Comparison of ENCODE assay signal across 8 cellular contexts in the genomic region with DNA sequence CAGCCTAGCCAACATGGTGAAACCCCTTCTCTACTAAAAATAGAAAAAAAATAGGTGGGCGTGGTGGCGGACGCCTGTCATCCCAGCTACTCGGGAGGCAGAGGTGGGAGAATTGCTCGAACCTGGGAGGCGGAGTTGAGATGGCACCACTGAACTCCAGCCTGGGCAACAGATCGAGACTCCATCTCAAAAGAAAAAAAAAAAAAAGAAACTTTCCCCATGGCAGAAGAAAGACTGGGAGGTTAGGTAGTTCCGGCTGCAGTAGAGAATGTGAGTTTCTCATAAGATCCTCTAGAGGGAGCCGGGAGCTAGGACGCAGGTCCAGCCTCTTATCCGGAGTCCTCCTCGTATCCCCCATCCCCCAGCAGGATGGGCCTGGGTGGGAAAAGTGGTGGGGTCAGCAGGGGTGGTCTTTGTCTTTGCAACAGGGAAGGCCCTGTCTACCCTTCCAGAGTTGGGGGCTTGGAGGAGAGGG. TPM values are rescaled to one million over a fixed set of nuclear protein-coding genes. Genes with fewer than 3 reads are reported as not detected.
DNase-seq lines count a peak whose midpoint lies in the region; ATAC-seq and TF ChIP-seq lines count a peak whose summit lies in the region.

No MANE protein-coding gene starts in this region.

- H3K27ac ChIP-seq in naive thymus-derived CD4-positive, alpha-beta T cell (ENCODE audit: low read depth, low read length): no peak overlapping the region

- peaks cover 8% of the 10 kb centered on the region for H3K4me1 Mint-ChIP-seq in T-helper 17 cell
- peaks cover 5 to 11% (median 10%) of the 10 kb centered on the region in 7 donors for H3K4me1 Mint-ChIP-seq in naive thymus-derived CD4-positive, alpha-beta T cell
- peaks cover 8% of the 10 kb centered on the region for H3K4me1 Mint-ChIP-seq in activated T-helper 2 cell treated with anti-CD3 and anti-CD28 coated beads, Interferon-gamma antibody, Interleukin-2, Interleukin-4, amounts not matched to agents 10 μg/mL and 5 μg/mL and 100 μg/mL, durations not matched to agents 14 hours and 24 hours and 36 hours (ENCODE audit: low read depth)

- peaks cover 13% of the 10 kb centered on the region for H3K27me3 Mint-ChIP-seq in T-helper 17 cell
- H3K27me3 Mint-ChIP-seq in naive thymus-derived CD4-positive, alpha-beta T cell: peaks cover 4 to 12% (median 7%) of the 10 kb centered on the region in 5 donors
- H3K27me3 Mint-ChIP-seq in activated T-helper 2 cell treated with anti-CD3 and anti-CD28 coated beads, Interferon-gamma antibody, Interleukin-2, Interleukin-4, amounts not matched to agents 10 μg/mL and 5 μg/mL and 100 μg/mL, durations not matched to agents 14 hours and 24 hours and 36 hours (ENCODE audit: low read depth): peaks cover 8% of the 10 kb centered on the region

- ATAC-seq in T-helper 17 cell (peak; percentile 81), esophagus mucosa (peak; percentile 70), GM19324 (IDR thresholded peaks at IDR 0.05; ENCODE audit: low FRiP score, unreplicated experiment) (no peak)
- ATAC-seq in naive thymus-derived CD4-positive, alpha-beta T cell: peak; percentile 82

- H3K4me3 Mint-ChIP-seq in T-helper 17 cell: peak overlapping the region; percentile 87
- H3K4me3 Mint-ChIP-seq in naive thymus-derived CD4-positive, alpha-beta T cell: peak overlapping the region in 3 of 10 donors; percentile 21 to 49 (median 23)
- H3K4me3 Mint-ChIP-seq in activated T-helper 2 cell treated with anti-CD3 and anti-CD28 coated beads, Interferon-gamma antibody, Interleukin-2, Interleukin-4, amounts not matched to agents 10 μg/mL and 5 μg/mL and 100 μg/mL, durations not matched to agents 14 hours and 24 hours and 36 hours (ENCODE audit: low read depth): no peak overlapping the region

- peaks cover 0 to 6% of the 10 kb centered on the region in 2 donors for H3K4me1 ChIP-seq in naive thymus-derived CD4-positive, alpha-beta T cell (ENCODE audit: control insufficient read depth in 2 of 2, insufficient read depth in 2 of 2, low read length in 2 of 2)

- POLR2A ChIA-PET in naive thymus-derived CD4-positive, alpha-beta T cell (lab: Charles Lee): interaction anchor here (0.6 to 2.4 kb wide), 6 partner anchors 26 to 155 kb away, joined by 3 to 14 read pairs (median 3); a partner anchor contains a TSS

- DNase-seq in AG09319 (ENCODE audit: extremely low read depth, low read depth) (no peak), GM12865 (ENCODE audit: low read depth) (peak; percentile 80), NCI-H2029 (lab: John Stamatoyannopoulos, UW) (peak; percentile 56), T-helper 17 cell (no peak)
- peak in 6 of 9 donors; percentile 13 to 37 (median 30) for DNase-seq in naive thymus-derived CD4-positive, alpha-beta T cell
- DNase-seq in activated T-helper 2 cell treated with anti-CD3 and anti-CD28 coated beads, Interferon-gamma antibody, Interleukin-2, Interleukin-4, amounts not matched to agents 10 μg/mL and 5 μg/mL and 100 μg/mL, durations not matched to agents 14 hours and 24 hours and 36 hours (ENCODE audit: low spot score): no peak

- H3K4me3 ChIP-seq in GM12865 (ENCODE audit: low read depth, low read length): no peak overlapping the region
- no peak overlapping the region for H3K4me3 ChIP-seq in naive thymus-derived CD4-positive, alpha-beta T cell (ENCODE audit: low read length)

- H3K36me3 ChIP-seq in naive thymus-derived CD4-positive, alpha-beta T cell (ENCODE audit: control insufficient read depth in 2 of 3, insufficient read depth in 3 of 3, low read length in 3 of 3): no peaks in the 10 kb centered on the region

- H3K9me3 Mint-ChIP-seq in naive thymus-derived CD4-positive, alpha-beta T cell: no peaks in the 10 kb centered on the region
- no peaks in the 10 kb centered on the region for H3K9me3 Mint-ChIP-seq in activated T-helper 2 cell treated with anti-CD3 and anti-CD28 coated beads, Interferon-gamma antibody, Interleukin-2, Interleukin-4, amounts not matched to agents 10 μg/mL and 5 μg/mL and 100 μg/mL, durations not matched to agents 14 hours and 24 hours and 36 hours

- H3K27ac Mint-ChIP-seq in T-helper 17 cell: peak overlapping the region; percentile 14
- H3K27ac Mint-ChIP-seq in naive thymus-derived CD4-positive, alpha-beta T cell: peak overlapping the region in 1 of 9 donors; percentile 72
- H3K27ac Mint-ChIP-seq in activated T-helper 2 cell treated with anti-CD3 and anti-CD28 coated beads, Interferon-gamma antibody, Interleukin-2, Interleukin-4, amounts not matched to agents 10 μg/mL and 5 μg/mL and 100 μg/mL, durations not matched to agents 14 hours and 24 hours and 36 hours: no peak overlapping the region

- intact Hi-C loops in naive thymus-derived CD4-positive, alpha-beta T cell (cut with micrococcal nuclease): loop anchor here (1.0 kb wide), 2 partner anchors 64 to 140 kb away; no protein-coding TSS in a partner anchor
- intact Hi-C loops in activated T-helper 2 cell treated with anti-CD3 and anti-CD28 coated beads, Interferon-gamma antibody, Interleukin-2, Interleukin-4, amounts not matched to agents 10 μg/mL and 5 μg/mL and 100 μg/mL, durations not matched to agents 14 hours and 24 hours and 36 hours (cut with micrococcal nuclease): loop anchor here (1.0 kb wide), 1 partner anchor 64 kb away; no protein-coding TSS in a partner anchor

- no peaks in the 10 kb centered on the region for H3K9me3 ChIP-seq in T-helper 17 cell (ENCODE audit: control insufficient read depth, low read length, poor library complexity, severe bottlenecking)
- no peaks in the 10 kb centered on the region for H3K9me3 ChIP-seq in naive thymus-derived CD4-positive, alpha-beta T cell (ENCODE audit: control insufficient read depth in 2 of 3, low read length in 3 of 3)

- CTCF ChIA-PET in naive thymus-derived CD4-positive, alpha-beta T cell (lab: Charles Lee): interaction anchor here (0.6 to 2.2 kb wide), 17 partner anchors 9 to 156 kb away, joined by 3 to 16 read pairs (median 4); a partner anchor contains a TSS

- peak; percentile 77 for TF ChIP-seq CTCF in AG09319 (IDR thresholded peaks at IDR 0.05; ENCODE audit: low read depth, low read length)
- peak; percentile 69 for TF ChIP-seq CTCF in GM12865 (IDR thresholded peaks at IDR 0.05; ENCODE audit: insufficient read depth, low read depth, low read length, missing control alignments)

- H3K27me3 ChIP-seq in naive thymus-derived CD4-positive, alpha-beta T cell (ENCODE audit: control insufficient read depth in 2 of 2, insufficient read depth in 2 of 2, low read length in 2 of 2): no peaks in the 10 kb centered on the region

- H3K36me3 Mint-ChIP-seq in T-helper 17 cell (ENCODE audit: low read depth): peaks cover 2% of the 10 kb centered on the region
- no peaks in the 10 kb centered on the region for H3K36me3 Mint-ChIP-seq in naive thymus-derived CD4-positive, alpha-beta T cell
- no peaks in the 10 kb centered on the region for H3K36me3 Mint-ChIP-seq in activated T-helper 2 cell treated with anti-CD3 and anti-CD28 coated beads, Interferon-gamma antibody, Interleukin-2, Interleukin-4, amounts not matched to agents 10 μg/mL and 5 μg/mL and 100 μg/mL, durations not matched to agents 14 hours and 24 hours and 36 hours (ENCODE audit: low read depth)

RNA-seq across cellular contexts. Expression of a gene that starts 13.2 kb away (rescaled TPM):
- total RNA-seq in T-helper 17 cell: under 1 TPM in 1 of 2 donors, not detected in 1; 0.82 TPM
- not detected for total RNA-seq in esophagus mucosa
- total RNA-seq in naive thymus-derived CD4-positive, alpha-beta T cell: not detected
- not detected for polyA plus RNA-seq in naive thymus-derived CD4-positive, alpha-beta T cell
- 1.6 and 2.5 TPM in 2 replicates for total RNA-seq in activated T-helper 2 cell treated with anti-CD3 and anti-CD28 coated beads, Interferon-gamma antibody, Interleukin-2, Interleukin-4, amounts not matched to agents 10 μg/mL and 5 μg/mL and 100 μg/mL, durations not matched to agents 14 hours and 24 hours and 36 hours

RNA-seq across cellular contexts. Expression of a gene that starts 16.4 kb away (rescaled TPM):
- total RNA-seq in T-helper 17 cell (10 to 100 TPM; 94.3 to 94.6 TPM), esophagus mucosa (114 TPM)
- total RNA-seq in naive thymus-derived CD4-positive, alpha-beta T cell: 100 to 1,000 TPM in 4 of 5 experiments, 10 to 100 TPM in 1; 87.4 to 162 (median 123) TPM
- polyA plus RNA-seq in naive thymus-derived CD4-positive, alpha-beta T cell: 10 to 100 TPM; 40.5 to 93.6 TPM
- 131 and 141 TPM in 2 replicates for total RNA-seq in activated T-helper 2 cell treated with anti-CD3 and anti-CD28 coated beads, Interferon-gamma antibody, Interleukin-2, Interleukin-4, amounts not matched to agents 10 μg/mL and 5 μg/mL and 100 μg/mL, durations not matched to agents 14 hours and 24 hours and 36 hours

RNA-seq across cellular contexts. Expression of a gene that starts 42.1 kb away (rescaled TPM):
- total RNA-seq in T-helper 17 cell (10 to 100 TPM; 18.5 to 21.8 TPM), esophagus mucosa (13.2 TPM)
- total RNA-seq in naive thymus-derived CD4-positive, alpha-beta T cell: 10 to 100 TPM; 20.0 to 41.2 (median 26.0) TPM
- polyA plus RNA-seq in naive thymus-derived CD4-positive, alpha-beta T cell: 1 to 10 TPM; 1.1 to 3.9 TPM
- 34.6 and 42.4 TPM in 2 replicates for total RNA-seq in activated T-helper 2 cell treated with anti-CD3 and anti-CD28 coated beads, Interferon-gamma antibody, Interleukin-2, Interleukin-4, amounts not matched to agents 10 μg/mL and 5 μg/mL and 100 μg/mL, durations not matched to agents 14 hours and 24 hours and 36 hours

RNA-seq across cellular contexts. Expression of a gene that starts 42.2 kb away (rescaled TPM):
- under 1 TPM; 0.75 to 0.91 TPM for total RNA-seq in T-helper 17 cell
- total RNA-seq in esophagus mucosa: 0.08 TPM
- total RNA-seq in naive thymus-derived CD4-positive, alpha-beta T cell: 1 to 10 TPM in 4 of 5 experiments, under 1 TPM in 1; 0.75 to 2.8 (median 2.4) TPM
- under 1 TPM in 1 of 2 donors, not detected in 1; 0.17 TPM for polyA plus RNA-seq in naive thymus-derived CD4-positive, alpha-beta T cell
- 0.30 and 0.50 TPM in 2 replicates for total RNA-seq in activated T-helper 2 cell treated with anti-CD3 and anti-CD28 coated beads, Interferon-gamma antibody, Interleukin-2, Interleukin-4, amounts not matched to agents 10 μg/mL and 5 μg/mL and 100 μg/mL, durations not matched to agents 14 hours and 24 hours and 36 hours

Comparison
In these comparisons a context has a peak if more than half of its experiments do, and no peak if none do; other contexts are left out.
1. DNase-seq: peak in GM12865 (single experiment), NCI-H2029 (single experiment) and naive thymus-derived CD4-positive, alpha-beta T cell (6 of 9); none in AG09319 (single experiment), T-helper 17 cell (0 of 3) and activated T-helper 2 cell treated with anti-CD3 and anti-CD28 coated beads, Interferon-gamma antibody, Interleukin-2, Interleukin-4, amounts not matched to agents 10 μg/mL and 5 μg/mL and 100 μg/mL, durations not matched to agents 14 hours and 24 hours and 36 hours (single experiment).